20 cellular contexts compared by ENCODE assay signal in the genomic region with DNA sequence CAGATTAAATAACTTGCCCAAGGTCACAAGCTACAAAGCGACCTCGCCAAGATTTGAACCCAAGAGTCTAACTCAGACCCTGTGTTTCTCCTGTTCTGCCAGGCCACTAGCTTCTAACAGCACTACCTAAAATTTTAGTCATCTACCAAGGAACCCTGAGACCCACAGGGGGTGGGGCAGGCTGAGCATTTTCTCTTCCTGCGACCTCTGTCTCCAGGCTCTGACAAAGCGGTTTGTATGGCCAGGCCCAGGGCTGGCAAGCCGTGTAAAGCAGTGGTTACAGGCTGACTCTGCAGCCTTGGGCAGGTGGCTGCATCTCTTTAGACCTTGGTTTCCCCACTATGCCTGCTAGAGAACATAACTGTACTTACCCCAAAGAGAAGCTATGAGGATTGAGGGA. TPM values are rescaled to one million over a fixed set of nuclear protein-coding genes. Genes with fewer than 3 reads are reported as not detected.
"Had no signal": no experiment of that assay in that cellular context is flagged by ENCODE, and none has a peak within 500 bp of the region (broad histone marks: within the 10 kb centered on the region; RNA-seq: fewer than 3 reads in every experiment).

No MANE protein-coding gene starts in this region.

- H3K4me3 ChIP-seq: heart right ventricle, mucosa of descending colon, SJCRH30 had no signal

- H3K9me3 ChIP-seq: heart right ventricle, mucosa of descending colon, SJCRH30 had no signal

- H3K9me3 Mint-ChIP-seq: activated naive CD8-positive, alpha-beta T cell treated with anti-CD3 and anti-CD28 coated beads, Interleukin-2, amount 50 U/mL, for 24 hours; dendritic cell treated with granulocyte-macrophage colony-stimulating factor and Interleukin-4, amounts not matched to agents 40 ng/mL and 50 ng/mL, for 4 days; effector memory CD8-positive, alpha-beta T cell; memory B cell; naive thymus-derived CD8-positive, alpha-beta T cell; type B pancreatic cell had no signal

- H3K27ac ChIP-seq: heart right ventricle, SJCRH30 had no signal

- DNase-seq: activated CD4-positive, alpha-beta T cell treated with anti-CD3 and anti-CD28 coated beads, Interleukin-2, amount 50 U/mL, for 1 hour; activated gamma-delta T cell treated with Interleukin-2 at 50 U/mL for 16 hours; activated naive CD8-positive, alpha-beta T cell treated with anti-CD3 and anti-CD28 coated beads, Interleukin-2, amount 50 U/mL, for 24 hours; activated T-cell treated with anti-CD3 and anti-CD28 coated beads, Interleukin-2, amount 50 U/mL, for 1 hour; aorta; cerebellar nuclear complex; effector memory CD8-positive, alpha-beta T cell; heart right ventricle; naive thymus-derived CD8-positive, alpha-beta T cell; posterior cingulate gyrus; retina; SJCRH30; stimulated activated CD4-positive, alpha-beta T cell treated with anti-CD3 and anti-CD28 coated beads, Interleukin-15, amount 100 ng/mL, for 24 hours; stimulated activated CD4-positive, alpha-beta T cell treated with anti-CD3 and anti-CD28 coated beads, Interleukin-4, amount 100 ng/mL, for 1 hour; T-helper 9 cell had no signal

- H3K27ac Mint-ChIP-seq: activated naive CD8-positive, alpha-beta T cell treated with anti-CD3 and anti-CD28 coated beads, Interleukin-2, amount 50 U/mL, for 24 hours; dendritic cell treated with granulocyte-macrophage colony-stimulating factor and Interleukin-4, amounts not matched to agents 40 ng/mL and 50 ng/mL, for 4 days; effector memory CD8-positive, alpha-beta T cell; memory B cell; type B pancreatic cell had no signal

- H3K27me3 Mint-ChIP-seq: activated naive CD8-positive, alpha-beta T cell treated with anti-CD3 and anti-CD28 coated beads, Interleukin-2, amount 50 U/mL, for 24 hours; dendritic cell treated with granulocyte-macrophage colony-stimulating factor and Interleukin-4, amounts not matched to agents 40 ng/mL and 50 ng/mL, for 4 days had no signal

- H3K36me3 ChIP-seq: SJCRH30 had no signal

- H3K4me3 Mint-ChIP-seq: activated naive CD8-positive, alpha-beta T cell treated with anti-CD3 and anti-CD28 coated beads, Interleukin-2, amount 50 U/mL, for 24 hours; dendritic cell treated with granulocyte-macrophage colony-stimulating factor and Interleukin-4, amounts not matched to agents 40 ng/mL and 50 ng/mL, for 4 days; effector memory CD8-positive, alpha-beta T cell; memory B cell; type B pancreatic cell had no signal

- H3K36me3 Mint-ChIP-seq: naive thymus-derived CD8-positive, alpha-beta T cell; type B pancreatic cell had no signal

- ATAC-seq: activated naive CD8-positive, alpha-beta T cell treated with anti-CD3 and anti-CD28 coated beads, Interleukin-2, amount 50 U/mL, for 24 hours; effector memory CD8-positive, alpha-beta T cell; heart right ventricle; naive thymus-derived CD8-positive, alpha-beta T cell had no signal

RNA-seq across cellular contexts. Expression of gene VDR, which starts 5.3 kb away (rescaled TPM):
- total RNA-seq: frontal cortex had no signal
